In the genomic region with DNA sequence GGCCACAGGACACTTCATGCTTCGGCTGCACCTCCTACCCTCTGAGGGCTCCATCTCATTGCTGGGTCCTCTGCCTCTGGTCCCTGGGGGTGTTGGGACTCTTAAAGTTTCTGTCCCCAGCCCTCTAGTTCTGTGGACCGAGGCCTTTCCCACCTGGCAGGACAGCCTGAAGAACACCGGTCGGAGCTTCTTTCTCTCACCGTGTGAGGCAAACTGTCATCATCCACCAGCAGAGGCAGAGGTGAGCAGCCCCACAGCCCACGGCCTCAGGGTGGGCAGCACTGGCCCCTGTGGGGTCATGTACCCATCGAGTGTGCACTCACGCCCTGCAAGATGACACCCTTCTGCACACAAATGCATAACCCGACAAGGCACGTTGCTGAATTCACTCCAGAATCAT, we compare ENCODE assay signal across 1 cellular context.
TF ChIP-seq lines count a peak whose summit lies in the region.

No MANE protein-coding gene starts in this region.

TF ChIP-seq in H1, 55 proteins besides CTCF, POLR2A, EP300 and RAD21:
- TF ChIP-seq TAF1 (IDR thresholded peaks at IDR 0.05; ENCODE audit: low read depth, low read length) (no peak), JUND (IDR thresholded peaks at IDR 0.05; ENCODE audit: low read length) (no peak), HDAC2 (IDR thresholded peaks at IDR 0.05; ENCODE audit: borderline replicate concordance in 1 of 2, low read depth in 2 of 2, low read length in 2 of 2) (no peak), SP1 (IDR thresholded peaks at IDR 0.05; ENCODE audit: low read depth, low read length) (no peak), HDAC6 (IDR thresholded peaks at IDR 0.05; ENCODE audit: low read depth, low read length) (no peak), NRF1 (IDR thresholded peaks at IDR 0.05; ENCODE audit: low read depth, low read length) (no peak), BCL11A (IDR thresholded peaks at IDR 0.05; ENCODE audit: low read depth in 2 of 2, low read length in 2 of 2) (no peak), MAX (IDR thresholded peaks at IDR 0.05) (no peak), CHD1 (IDR thresholded peaks at IDR 0.05; ENCODE audit: low read depth, low read length) (no peak)
- TF ChIP-seq, protein P1, sequence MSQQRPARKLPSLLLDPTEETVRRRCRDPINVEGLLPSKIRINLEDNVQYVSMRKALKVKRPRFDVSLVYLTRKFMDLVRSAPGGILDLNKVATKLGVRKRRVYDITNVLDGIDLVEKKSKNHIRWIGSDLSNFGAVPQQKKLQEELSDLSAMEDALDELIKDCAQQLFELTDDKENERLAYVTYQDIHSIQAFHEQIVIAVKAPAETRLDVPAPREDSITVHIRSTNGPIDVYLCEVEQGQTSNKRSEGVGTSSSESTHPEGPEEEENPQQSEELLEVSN (IDR thresholded peaks at IDR 0.05), result no peak
